ENCODE assay signal across 27 cellular contexts in the genomic region with DNA sequence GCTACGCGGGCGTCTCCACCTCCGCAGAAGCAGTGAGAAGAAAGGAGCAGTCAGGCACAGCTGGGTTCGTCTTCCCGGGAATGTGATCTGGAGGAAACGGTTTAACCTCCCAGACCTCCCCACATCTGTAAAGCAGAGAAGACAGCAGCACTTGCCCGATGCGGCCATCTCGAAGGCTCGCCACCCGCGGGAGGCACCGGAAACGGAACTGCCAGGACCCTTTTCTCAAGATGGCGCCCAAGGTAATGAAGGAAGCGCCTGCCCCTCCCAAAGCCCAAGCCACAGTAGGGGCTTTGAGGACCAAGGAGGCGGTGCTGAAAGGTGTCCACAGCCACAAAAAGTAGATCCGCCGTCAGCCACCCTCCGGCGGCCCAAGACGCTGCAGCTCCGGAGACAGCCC.
"Had no signal": no experiment of that assay in that cellular context is flagged by ENCODE, and none has a peak within 500 bp of the region (broad histone marks: within the 10 kb centered on the region; RNA-seq: fewer than 3 reads in every experiment).

No MANE protein-coding gene starts in this region.

- H3K9me3 Mint-ChIP-seq: activated CD4-positive, alpha-beta memory T cell treated with anti-CD3 and anti-CD28 coated beads, Interleukin-2, amount 10 ng/mL, durations not matched to agents 7 days and 5 days; activated CD4-positive, alpha-beta T cell treated with anti-CD3 and anti-CD28 coated beads, Interleukin-2, amount 10 ng/mL, durations not matched to agents 24 days and 14 days; activated T-cell treated with anti-CD3 and anti-CD28 coated beads, Interleukin-2, amount 50 U/mL, for 4 hours; activated T-helper 17 cell treated with anti-CD3 and anti-CD28 coated beads, Interleukin-2, amount 50 U/mL, for 72 hours; T-helper 2 cell treated with Interferon-gamma antibody and Interleukin-4, amounts not matched to agents 5 μg/mL and 100 μg/mL, for 36 hours had no signal

- H3K36me3 Mint-ChIP-seq: activated naive CD8-positive, alpha-beta T cell had no signal

- H3K4me3 Mint-ChIP-seq: activated CD4-positive, alpha-beta memory T cell treated with anti-CD3 and anti-CD28 coated beads, Interleukin-2, amount 10 ng/mL, durations not matched to agents 7 days and 5 days; activated CD4-positive, alpha-beta T cell treated with anti-CD3 and anti-CD28 coated beads for 36 hours; activated CD4-positive, alpha-beta T cell treated with anti-CD3 and anti-CD28 coated beads, Interleukin-2, amount 10 ng/mL, durations not matched to agents 24 days and 14 days; activated naive CD8-positive, alpha-beta T cell; activated T-cell treated with anti-CD3 and anti-CD28 coated beads, Interleukin-2, amount 50 U/mL, for 4 hours; activated T-helper 17 cell treated with anti-CD3 and anti-CD28 coated beads, Interleukin-2, amount 50 U/mL, for 72 hours; T-helper 17 cell; T-helper 2 cell treated with Interferon-gamma antibody and Interleukin-4, amounts not matched to agents 5 μg/mL and 100 μg/mL, for 36 hours had no signal

- DNase-seq: activated CD4-positive, alpha-beta memory T cell treated with anti-CD3 and anti-CD28 coated beads, Interleukin-2, amount 10 ng/mL, durations not matched to agents 7 days and 5 days; activated CD4-positive, alpha-beta T cell treated with anti-CD3 and anti-CD28 coated beads for 36 hours; activated CD4-positive, alpha-beta T cell treated with anti-CD3 and anti-CD28 coated beads, Interleukin-2, amount 10 ng/mL, durations not matched to agents 24 days and 14 days; activated CD4-positive, alpha-beta T cell treated with anti-CD3 and anti-CD28 coated beads, Interleukin-2, amount 50 U/mL, for 4 hours; activated CD4-positive, CD25-positive, alpha-beta regulatory T cell; activated CD4-positive, CD25-positive, alpha-beta regulatory T cell treated with anti-CD3 and anti-CD28 coated beads, Interleukin-2, amount 50 U/mL, for 72 hours; activated CD8-positive, alpha-beta memory T cell treated with anti-CD3 and anti-CD28 coated beads, Interleukin-2, amount 50 U/mL, for 48 hours; activated effector memory CD4-positive, alpha-beta T cell treated with Interleukin-2 at 50 U/mL for 16 hours; activated gamma-delta T cell treated with Interleukin-2 at 50 U/mL for 16 hours; activated naive CD4-positive, alpha-beta T cell treated with anti-CD3 and anti-CD28 coated beads, Interleukin-2, amount 50 U/mL, for 16 hours; activated naive CD4-positive, alpha-beta T cell treated with Interleukin-2 at 50 U/mL for 16 hours; activated T-cell treated with anti-CD3 and anti-CD28 coated beads for 4 hours; activated T-cell treated with anti-CD3 and anti-CD28 coated beads, Interleukin-2, amount 50 U/mL, for 4 hours; amniotic stem cell; anterior cingulate cortex; body of pancreas; colonic mucosa; effector CD8-positive, alpha-beta T cell; esophagus squamous epithelium; foreskin melanocyte; T-helper 1 cell; T-helper 17 cell; T1000 had no signal

- H3K27ac Mint-ChIP-seq: activated CD4-positive, alpha-beta memory T cell treated with anti-CD3 and anti-CD28 coated beads, Interleukin-2, amount 10 ng/mL, durations not matched to agents 7 days and 5 days; activated CD4-positive, alpha-beta T cell treated with anti-CD3 and anti-CD28 coated beads for 36 hours; activated CD4-positive, alpha-beta T cell treated with anti-CD3 and anti-CD28 coated beads, Interleukin-2, amount 10 ng/mL, durations not matched to agents 24 days and 14 days; activated naive CD8-positive, alpha-beta T cell; activated T-helper 17 cell treated with anti-CD3 and anti-CD28 coated beads, Interleukin-2, amount 50 U/mL, for 72 hours; T-helper 17 cell; T-helper 2 cell treated with Interferon-gamma antibody and Interleukin-4, amounts not matched to agents 5 μg/mL and 100 μg/mL, for 36 hours had no signal

- ATAC-seq: activated CD4-positive, alpha-beta T cell treated with anti-CD3 and anti-CD28 coated beads for 36 hours; activated T-cell treated with anti-CD3 and anti-CD28 coated beads, Interleukin-2, amount 50 U/mL, for 4 hours; activated T-helper 17 cell treated with anti-CD3 and anti-CD28 coated beads, Interleukin-2, amount 50 U/mL, for 72 hours; body of pancreas; gastroesophageal sphincter; T-helper 17 cell had no signal
